Comparison of ENCODE assay signal across 8 cellular contexts in genomic region chr15:56918907-56919707, GRCh38.
DNase-seq lines count a peak whose midpoint lies in the region; ATAC-seq, FAIRE-seq and TF ChIP-seq lines count a peak whose summit lies in the region.

No MANE protein-coding gene starts in this region.

- H3K4me3 ChIP-seq in LNCaP clone FGC (ENCODE audit: low read depth, low read length) = peak overlapping the region; percentile 67

- H3K27ac Mint-ChIP-seq in central memory CD8-positive, alpha-beta T cell (ENCODE audit: low read depth) = peak overlapping the region; percentile 90

- H3K27me3 Mint-ChIP-seq in central memory CD8-positive, alpha-beta T cell = no peaks in the 10 kb centered on the region

- H3K36me3 Mint-ChIP-seq in central memory CD8-positive, alpha-beta T cell (ENCODE audit: insufficient read depth) = peaks cover 31% of the 10 kb centered on the region

- peak; percentile 9; the same call in 1 of the 2 replicates for TF ChIP-seq CTCF in LNCaP clone FGC (IDR thresholded peaks at IDR 0.05; ENCODE audit: control insufficient read depth, extremely low read depth, insufficient read depth)

- no peak for FAIRE-seq in HTR-8/SVneo (lab: Jason Lieb, UNC)

- ATAC-seq in GM21737 (IDR thresholded peaks at IDR 0.05; ENCODE audit: unreplicated experiment) = peak; percentile 24
- peak; percentile 55 for ATAC-seq in central memory CD8-positive, alpha-beta T cell (replicated peaks; ENCODE audit: extremely low read depth, poor library complexity, severe bottlenecking)

- peaks cover 42% of the 10 kb centered on the region for H3K4me1 Mint-ChIP-seq in central memory CD8-positive, alpha-beta T cell

- peak overlapping the region; percentile 94 for H3K4me3 Mint-ChIP-seq in central memory CD8-positive, alpha-beta T cell

- H3K9me3 Mint-ChIP-seq in central memory CD8-positive, alpha-beta T cell = no peaks in the 10 kb centered on the region

- DNase-seq in GM03348 (ENCODE audit: low spot score) (peak; percentile 78), LNCaP clone FGC (ENCODE audit: low read depth) (no peak), kidney glomerular epithelial cell (lab: John Stamatoyannopoulos, UW) (peak; percentile 37), HTR-8/SVneo (ENCODE audit: insufficient read length, low spot score) (no peak)
- peak; percentile 70 for DNase-seq in activated CD4-positive, CD25-positive, alpha-beta regulatory T cell treated with anti-CD3 and anti-CD28 coated beads, Interleukin-2, amount 50 U/mL, for 72 hours
- DNase-seq in central memory CD8-positive, alpha-beta T cell (ENCODE audit: low spot score in 2 of 2) = peak; percentile 47 to 62
- peak; percentile 21 to 45 (median 24) for DNase-seq in stimulated activated CD4-positive, alpha-beta T cell treated with anti-CD3 and anti-CD28 coated beads, Interleukin-1b, Interleukin-23, amount 100 ng/mL, for 24 hours (ENCODE audit: low read depth in 4 of 4, low spot score in 1 of 4)

Comparison
In these comparisons a context has a peak if more than half of its experiments do, and no peak if none do; other contexts are left out.
1. DNase-seq: peak in GM03348 (single experiment), activated CD4-positive, CD25-positive, alpha-beta regulatory T cell treated with anti-CD3 and anti-CD28 coated beads, Interleukin-2, amount 50 U/mL, for 72 hours (single experiment), central memory CD8-positive, alpha-beta T cell (2 of 2), kidney glomerular epithelial cell (single experiment) and stimulated activated CD4-positive, alpha-beta T cell treated with anti-CD3 and anti-CD28 coated beads, Interleukin-1b, Interleukin-23, amount 100 ng/mL, for 24 hours (4 of 4); none in LNCaP clone FGC (single experiment) and HTR-8/SVneo (single experiment).